13 cellular contexts compared by ENCODE assay signal in genomic region chr16:88779406-88780099, GRCh38. TPM values are rescaled to one million over a fixed set of nuclear protein-coding genes. Genes with fewer than 3 reads are reported as not detected.
DNase-seq lines count a peak whose midpoint lies in the region; ATAC-seq, FAIRE-seq and TF ChIP-seq lines count a peak whose summit lies in the region.
"Had no signal": no experiment of that assay in that cellular context is flagged by ENCODE, and none has a peak within 500 bp of the region (broad histone marks: within the 10 kb centered on the region; RNA-seq: fewer than 3 reads in every experiment).

No MANE protein-coding gene starts in this region.

- H3K9me3 ChIP-seq in heart left ventricle (no peaks in the 10 kb centered on the region), lower lobe of right lung (no peaks in the 10 kb centered on the region), vagina (no peaks in the 10 kb centered on the region)
- H3K9me3 ChIP-seq: pancreas had no signal

- peak overlapping the region in 6 of 12 donors; percentile 24 to 91 (median 38) for H3K27ac ChIP-seq in heart left ventricle
- peak overlapping the region; percentile 94 for H3K27ac ChIP-seq in lower lobe of right lung
- peak overlapping the region; percentile 14 for H3K27ac ChIP-seq in vagina
- H3K27ac ChIP-seq: pancreas had no signal

- ATAC-seq in heart left ventricle, result peak; percentile 13 to 47 (median 28)
- no peak for ATAC-seq in Right ventricle myocardium inferior
- ATAC-seq in lower lobe of right lung, result no peak
- no peak for ATAC-seq in GM18502 (IDR thresholded peaks at IDR 0.05; ENCODE audit: poor library complexity, unreplicated experiment)
- ATAC-seq: pancreas had no signal

- H3K27me3 ChIP-seq in heart left ventricle (no peaks in the 10 kb centered on the region), lower lobe of right lung (ENCODE audit: low read depth) (no peaks in the 10 kb centered on the region), vagina (no peaks in the 10 kb centered on the region)
- H3K27me3 ChIP-seq: pancreas had no signal

- 30 to 38% (median 33%) methylated on average over 15 to 32 of the region's 32 CpGs for WGBS in heart left ventricle, 4 donors

- H3K4me1 ChIP-seq in heart left ventricle (peaks cover 0 to 82% (median 47%) of the 10 kb centered on the region in 12 donors), lower lobe of right lung (peaks cover 74% of the 10 kb centered on the region), vagina (peaks cover 73% of the 10 kb centered on the region)

- no peak for TF ChIP-seq CTCF in heart left ventricle (IDR thresholded peaks at IDR 0.05)
- TF ChIP-seq CTCF in lower lobe of right lung (IDR thresholded peaks at IDR 0.05), result no peak
- no peak for TF ChIP-seq CTCF in vagina (IDR thresholded peaks at IDR 0.05)

- DNase-seq in heart left ventricle (peak; percentile 71 to 74 (median 73)), Right ventricle myocardium inferior (ENCODE audit: missing footprints) (no peak), astrocyte of the hippocampus (ENCODE audit: low read depth, low spot score) (peak; percentile 52), lower lobe of right lung (no peak), vagina (ENCODE audit: extremely low spot score in 2 of 2) (no peak), frontal cortex (ENCODE audit: low spot score in 2 of 2) (no peak), germinal center (ENCODE audit: low spot score) (no peak)
- DNase-seq: AML-193; NCI-H2029; stimulated activated CD4-positive, alpha-beta T cell treated with anti-CD3 and anti-CD28 coated beads, Interleukin-2, amount 100 ng/mL, for 48 hours had no signal

- H3K36me3 ChIP-seq in heart left ventricle (peaks cover 0 to 6% (median 0%) of the 10 kb centered on the region in 9 donors), lower lobe of right lung (peaks cover 7% of the 10 kb centered on the region), vagina (no peaks in the 10 kb centered on the region)
- H3K36me3 ChIP-seq: pancreas had no signal

- H3K4me3 ChIP-seq in heart left ventricle (peak overlapping the region in 1 of 12 donors; percentile 23), lower lobe of right lung (no peak overlapping the region), vagina (no peak overlapping the region)
- H3K4me3 ChIP-seq: pancreas had no signal

- no peak for TF ChIP-seq POLR2A in heart left ventricle (IDR thresholded peaks at IDR 0.05)
- no peak for TF ChIP-seq POLR2A in vagina (IDR thresholded peaks at IDR 0.05)

- intact Hi-C loops in heart left ventricle (cut with DNase I) (no loop called here), Right ventricle myocardium inferior (cut with DNase I) (no loop called here), lower lobe of right lung (cut with DNase I) (no loop called here), vagina (cut with DNase I) (no loop called here)

- no peak for FAIRE-seq in frontal cortex (lab: Jason Lieb, UNC)
- FAIRE-seq: bronchial epithelial cell, pancreas had no signal

RNA-seq across cellular contexts. Expression of gene PIEZO1, which starts 5.5 kb away (rescaled TPM):
- total RNA-seq in heart left ventricle, result 10 to 100 TPM; 14.2 to 59.7 (median 19.7) TPM
- 10 to 100 TPM; 31.2 to 45.0 TPM for polyA plus RNA-seq in heart left ventricle
- 18.1 TPM for total RNA-seq in Right ventricle myocardium inferior
- total RNA-seq in lower lobe of right lung, result 164 TPM
- total RNA-seq in vagina, result 184 TPM
- total RNA-seq in frontal cortex, result 4.1 TPM

RNA-seq across cellular contexts. Expression of gene CDT1, which starts 24.0 kb away (rescaled TPM):
- 1 to 10 TPM in 4 of 9 donors, under 1 TPM in 5; 0.23 to 6.1 (median 0.70) TPM for total RNA-seq in heart left ventricle
- under 1 TPM; 0.19 to 0.40 TPM for polyA plus RNA-seq in heart left ventricle
- 0.65 TPM for total RNA-seq in Right ventricle myocardium inferior
- total RNA-seq in lower lobe of right lung, result 3.5 TPM
- total RNA-seq in vagina, result 10.8 TPM
- 1.2 TPM for total RNA-seq in frontal cortex

RNA-seq across cellular contexts. Expression of gene APRT, which starts 32.2 kb away (rescaled TPM):
- total RNA-seq in heart left ventricle (10 to 100 TPM; 26.6 to 75.8 (median 44.2) TPM), Right ventricle myocardium inferior (45.3 TPM), lower lobe of right lung (87.8 TPM), vagina (134 TPM), frontal cortex (15.9 TPM)
- polyA plus RNA-seq in heart left ventricle, result 100 to 1,000 TPM in 1 of 2 donors, 10 to 100 TPM in 1; 62.6 to 129 TPM

Comparison
In these comparisons a context has a peak if more than half of its experiments do, and no peak if none do; other contexts are left out.
1. ATAC-seq: peak in heart left ventricle (4 of 4); none in Right ventricle myocardium inferior (single experiment), lower lobe of right lung (0 of 2) and GM18502 (single experiment).
2. DNase-seq: peak in heart left ventricle (5 of 5) and astrocyte of the hippocampus (single experiment); none in Right ventricle myocardium inferior (single experiment), lower lobe of right lung (single experiment), vagina (0 of 2), frontal cortex (0 of 2) and germinal center (single experiment).